ENCODE assay signal across 10 cellular contexts in genomic region chr2:46490521-46491141, GRCh38. TPM values are rescaled to one million over a fixed set of nuclear protein-coding genes. Genes with fewer than 3 reads are reported as not detected.
DNase-seq lines count a peak whose midpoint lies in the region; ATAC-seq, FAIRE-seq and TF ChIP-seq lines count a peak whose summit lies in the region.
"Had no signal": no experiment of that assay in that cellular context is flagged by ENCODE, and none has a peak within 500 bp of the region (broad histone marks: within the 10 kb centered on the region; RNA-seq: fewer than 3 reads in every experiment).

No MANE protein-coding gene starts in this region.

- intact Hi-C loops in heart left ventricle (cut with DNase I) (loop anchor here in 1 of 10 donors (5.0 kb wide), 1 partner anchor 107 kb away; no protein-coding TSS in a partner anchor), spleen (cut with DNase I; ENCODE audit: low total_unique reads) (no loop called here)

- no peaks in the 10 kb centered on the region for H3K36me3 Mint-ChIP-seq in activated T-cell treated with anti-CD3 and anti-CD28 coated beads, Interleukin-2, amount 50 U/mL, for 72 hours (ENCODE audit: insufficient read depth in 2 of 2)

- TF ChIP-seq POLR2A in heart left ventricle (IDR thresholded peaks at IDR 0.05) (no peak), spleen (IDR thresholded peaks at IDR 0.05) (no peak)

- H3K27ac ChIP-seq in heart left ventricle = peak overlapping the region; percentile 3 to 93 (median 79)
- peak overlapping the region in 7 of 8 donors; percentile 26 to 73 (median 65) for H3K27ac ChIP-seq in spleen

- peak; percentile 64 for FAIRE-seq in GM19239 (lab: Jason Lieb, UNC)

- H3K27me3 ChIP-seq in heart left ventricle = no peaks in the 10 kb centered on the region
- H3K27me3 ChIP-seq in spleen (replicated peaks in 1 of 7) = no peaks in the 10 kb centered on the region

- ATAC-seq in heart left ventricle = peak; percentile 56 to 89 (median 72)
- ATAC-seq in activated T-cell treated with anti-CD3 and anti-CD28 coated beads, Interleukin-2, amount 50 U/mL, for 72 hours (replicated peaks in 1 of 2) = no peak

- H3K36me3 ChIP-seq in heart left ventricle (no peaks in the 10 kb centered on the region), spleen (no peaks in the 10 kb centered on the region)

- in situ Hi-C loops in KBM-7 (cut with MboI; ENCODE audit: low pct_unique_long_range_greater_than_20kb, low sequenced_read_pairs) = no loop called here

- H3K27me3 Mint-ChIP-seq in activated T-cell treated with anti-CD3 and anti-CD28 coated beads, Interleukin-2, amount 50 U/mL, for 72 hours (ENCODE audit: low read depth) = peaks cover 5% of the 10 kb centered on the region

- DNase-seq in GM19239 (ENCODE audit: insufficient read length, low spot score) (peak; percentile 59), KBM-7 (peak; percentile 81), heart left ventricle (peak; percentile 64 to 86 (median 79)), spleen (peak; percentile 86), HuH-7 (ENCODE audit: low spot score) (no peak)
- DNase-seq in activated T-cell treated with anti-CD3 and anti-CD28 coated beads, Interleukin-2, amount 50 U/mL, for 72 hours = no peak
- DNase-seq in activated naive CD4-positive, alpha-beta T cell (lab: John Stamatoyannopoulos, UW) = no peak
- no peak for DNase-seq in activated T-cell treated with anti-CD3 and anti-CD28 coated beads, Interleukin-2, amount 50 U/mL, for 1 hour

- WGBS in heart left ventricle, 4 donors = 9 to 26% (median 20%) methylated on average over 4 to 6 of the region's 6 CpGs
- 14 to 31% (median 23%) methylated on average over 6 of the region's 6 CpGs for WGBS in spleen, 5 donors

- H3K9me3 ChIP-seq in heart left ventricle (no peaks in the 10 kb centered on the region), spleen (no peaks in the 10 kb centered on the region)

- no peak overlapping the region for H3K27ac Mint-ChIP-seq in activated T-cell treated with anti-CD3 and anti-CD28 coated beads, Interleukin-2, amount 50 U/mL, for 72 hours

- H3K4me1 ChIP-seq in heart left ventricle (peaks cover 0 to 55% (median 44%) of the 10 kb centered on the region in 12 donors), spleen (peaks cover 9 to 56% (median 24%) of the 10 kb centered on the region in 6 donors)

- no peaks in the 10 kb centered on the region for H3K9me3 Mint-ChIP-seq in activated T-cell treated with anti-CD3 and anti-CD28 coated beads, Interleukin-2, amount 50 U/mL, for 72 hours

- no peak overlapping the region for H3K4me3 Mint-ChIP-seq in activated T-cell treated with anti-CD3 and anti-CD28 coated beads, Interleukin-2, amount 50 U/mL, for 72 hours

- peaks cover 12% of the 10 kb centered on the region for H3K4me1 Mint-ChIP-seq in activated T-cell treated with anti-CD3 and anti-CD28 coated beads, Interleukin-2, amount 50 U/mL, for 72 hours (ENCODE audit: low read depth)

- TF ChIP-seq CTCF in heart left ventricle (IDR thresholded peaks at IDR 0.05) = peak in 9 of 12 donors; percentile 3 to 54 (median 31)
- TF ChIP-seq CTCF in spleen (IDR thresholded peaks at IDR 0.05 in 8 of 11, conservative IDR thresholded peaks at IDR 0.05 in 3 of 11) = peak in 1 of 11 experiments; percentile 20

- H3K4me3 ChIP-seq in heart left ventricle (no peak overlapping the region), spleen (no peak overlapping the region)

RNA-seq across cellular contexts. Expression of gene TMEM247, which starts 11.3 kb away (rescaled TPM):
- not detected for total RNA-seq in heart left ventricle
- not detected for polyA plus RNA-seq in heart left ventricle
- total RNA-seq in spleen = not detected
- not detected for polyA plus RNA-seq in spleen
- not detected for total RNA-seq in activated T-cell treated with anti-CD3 and anti-CD28 coated beads, Interleukin-2, amount 50 U/mL, for 72 hours
- total RNA-seq: fibroblast of villous mesenchyme had no signal
- polyA plus RNA-seq: thymus had no signal

RNA-seq across cellular contexts. Expression of gene RHOQ, which starts 51.7 kb away (rescaled TPM):
- total RNA-seq in heart left ventricle (100 to 1,000 TPM; 239 to 493 (median 385) TPM), spleen (100 to 1,000 TPM in 4 of 7 donors, 10 to 100 TPM in 3; 83.4 to 126 (median 110) TPM)
- polyA plus RNA-seq in heart left ventricle (100 to 1,000 TPM; 202 to 217 TPM), spleen (10 to 100 TPM; 32.6 to 44.4 (median 33.7) TPM)
- total RNA-seq in activated T-cell treated with anti-CD3 and anti-CD28 coated beads, Interleukin-2, amount 50 U/mL, for 72 hours = 10 to 100 TPM; 25.5 to 33.7 TPM

RNA-seq across cellular contexts. Expression of gene ATP6V1E2, which starts 51.7 kb away (rescaled TPM):
- total RNA-seq in heart left ventricle (1 to 10 TPM; 2.5 to 7.6 (median 6.2) TPM), spleen (1 to 10 TPM; 2.8 to 6.6 (median 4.8) TPM)
- polyA plus RNA-seq in heart left ventricle (1 to 10 TPM; 2.4 to 3.3 TPM), spleen (1 to 10 TPM; 2.6 to 5.5 (median 4.7) TPM)
- total RNA-seq in activated T-cell treated with anti-CD3 and anti-CD28 coated beads, Interleukin-2, amount 50 U/mL, for 72 hours = 1 to 10 TPM; 3.2 to 5.6 TPM

Comparison
In these comparisons a context has a peak if more than half of its experiments do, and no peak if none do; other contexts are left out.
1. DNase-seq: peak in GM19239 (single experiment), KBM-7 (single experiment), heart left ventricle (5 of 5) and spleen (single experiment); none in HuH-7 (single experiment), activated T-cell treated with anti-CD3 and anti-CD28 coated beads, Interleukin-2, amount 50 U/mL, for 72 hours (0 of 2), activated naive CD4-positive, alpha-beta T cell (0 of 4) and activated T-cell treated with anti-CD3 and anti-CD28 coated beads, Interleukin-2, amount 50 U/mL, for 1 hour (single experiment).
2. ATAC-seq: peak in heart left ventricle (4 of 4); none in activated T-cell treated with anti-CD3 and anti-CD28 coated beads, Interleukin-2, amount 50 U/mL, for 72 hours (0 of 2).